21 cellular contexts compared by ENCODE assay signal in genomic region chr1:21759818-21760217, GRCh38. TPM values are rescaled to one million over a fixed set of nuclear protein-coding genes. Genes with fewer than 3 reads are reported as not detected.
DNase-seq lines count a peak whose midpoint lies in the region; ATAC-seq, FAIRE-seq and TF ChIP-seq lines count a peak whose summit lies in the region.
"Had no signal": no experiment of that assay in that cellular context is flagged by ENCODE, and none has a peak within 500 bp of the region (broad histone marks: within the 10 kb centered on the region; RNA-seq: fewer than 3 reads in every experiment).

No MANE protein-coding gene starts in this region.

- H3K4me1 Mint-ChIP-seq in activated naive CD8-positive, alpha-beta T cell (ENCODE audit: low read depth) = peaks cover 46% of the 10 kb centered on the region
- peaks cover 48% of the 10 kb centered on the region for H3K4me1 Mint-ChIP-seq in activated naive CD8-positive, alpha-beta T cell treated with anti-CD3 and anti-CD28 coated beads, Interleukin-2, amount 50 U/mL, for 24 hours

- no peak for TF ChIP-seq POLR2A in GM12892 (IDR thresholded peaks at IDR 0.05; ENCODE audit: low read depth, low read length)
- TF ChIP-seq POLR2A in endothelial cell of umbilical vein (IDR thresholded peaks at IDR 0.05; ENCODE audit: low read depth, low read length) = no peak

- no peak for ATAC-seq in activated naive CD8-positive, alpha-beta T cell treated with anti-CD3 and anti-CD28 coated beads, Interleukin-2, amount 50 U/mL, for 24 hours
- no peak for ATAC-seq in GM18907 (IDR thresholded peaks at IDR 0.05; ENCODE audit: unreplicated experiment)

- H3K36me3 Mint-ChIP-seq in activated naive CD8-positive, alpha-beta T cell = peaks cover 2% of the 10 kb centered on the region
- H3K36me3 Mint-ChIP-seq in activated naive CD8-positive, alpha-beta T cell treated with anti-CD3 and anti-CD28 coated beads, Interleukin-2, amount 50 U/mL, for 24 hours (ENCODE audit: low read depth) = peaks cover 11% of the 10 kb centered on the region

- CTCF ChIA-PET in endothelial cell of umbilical vein (lab: Charles Lee) = no interaction called here

- H3K36me3 ChIP-seq in endothelial cell of umbilical vein (ENCODE audit: control insufficient read depth in 2 of 2, extremely low read depth in 1 of 2, insufficient read depth in 2 of 2, low read length in 2 of 2) = peaks cover 6 to 8% of the 10 kb centered on the region in 2 experiments

- no peak overlapping the region for H3K27ac ChIP-seq in endothelial cell of umbilical vein (ENCODE audit: insufficient read depth, low read depth, low read length)
- H3K27ac ChIP-seq: SJCRH30 had no signal

- no peak overlapping the region for H3K4me2 ChIP-seq in endothelial cell of umbilical vein (ENCODE audit: insufficient read depth, low read length)

- no peak overlapping the region for H2AFZ ChIP-seq in endothelial cell of umbilical vein (ENCODE audit: low read depth, low read length)

- H3K9me1 ChIP-seq in endothelial cell of umbilical vein (replicated peaks; ENCODE audit: control insufficient read depth, extremely low read depth, insufficient read depth, low read length) = no peaks in the 10 kb centered on the region

- H3K79me2 ChIP-seq in endothelial cell of umbilical vein (ENCODE audit: control insufficient read depth, insufficient read depth, low read length) = peaks cover 79% of the 10 kb centered on the region

- DNase-seq in activated naive CD8-positive, alpha-beta T cell treated with anti-CD3 and anti-CD28 coated beads, Interleukin-2, amount 50 U/mL, for 24 hours = no peak
- no peak for DNase-seq in GM12892 (ENCODE audit: insufficient read length)
- no peak for DNase-seq in endothelial cell of umbilical vein (ENCODE audit: low read depth, low spot score)
- DNase-seq in foreskin fibroblast = no peak
- no peak for DNase-seq in SHP77 (lab: John Stamatoyannopoulos, UW)
- DNase-seq: CD4-positive, CD25-positive, alpha-beta regulatory T cell; DND-41; GOT3; KG1; NCI-H1048; NCI-H1436 treated with DMSO at 0.1 percent for 48 hours; NCI-H2081; NCI-H748 treated with DMSO at 0.1 percent for 48 hours; OCI-M1; SJCRH30 had no signal

- dilution Hi-C loops in endothelial cell of umbilical vein (cut with MboI; ENCODE audit: extremely low pct_ligation_motif_present, low sequenced_read_pairs) = no loop called here

- no peak overlapping the region for H3K4me3 ChIP-seq in endothelial cell of umbilical vein (replicated peaks in 1 of 3; ENCODE audit: insufficient read depth in 1 of 3, low read depth in 1 of 3, low read length in 3 of 3)
- H3K4me3 ChIP-seq in foreskin fibroblast (ENCODE audit: low read depth in 1 of 2, low read length in 2 of 2) = no peak overlapping the region
- H3K4me3 ChIP-seq: SJCRH30 had no signal

- TF ChIP-seq CTCF in endothelial cell of umbilical vein (IDR thresholded peaks at IDR 0.05; ENCODE audit: extremely low read depth in 1 of 2, insufficient read depth in 1 of 2, low read depth in 1 of 2, low read length in 2 of 2) (no peak), foreskin fibroblast (IDR thresholded peaks at IDR 0.05; ENCODE audit: low read depth, low read length) (no peak)

- no peaks in the 10 kb centered on the region for H4K20me1 ChIP-seq in endothelial cell of umbilical vein (replicated peaks; ENCODE audit: control insufficient read depth, extremely low read depth, insufficient read depth, low read length)

- FAIRE-seq in GM12892 (lab: Jason Lieb, UNC) (peak; percentile 42), endothelial cell of umbilical vein (lab: Jason Lieb, UNC) (peak; percentile 18)
- FAIRE-seq: G401.6 had no signal

- no peak overlapping the region for H3K4me3 Mint-ChIP-seq in activated naive CD8-positive, alpha-beta T cell
- no peak overlapping the region for H3K4me3 Mint-ChIP-seq in activated naive CD8-positive, alpha-beta T cell treated with anti-CD3 and anti-CD28 coated beads, Interleukin-2, amount 50 U/mL, for 24 hours

- intact Hi-C loops in endothelial cell of umbilical vein (cut with micrococcal nuclease) = no loop called here

- no peaks in the 10 kb centered on the region for H3K9me3 Mint-ChIP-seq in activated naive CD8-positive, alpha-beta T cell (ENCODE audit: low read depth)
- H3K9me3 Mint-ChIP-seq in activated naive CD8-positive, alpha-beta T cell treated with anti-CD3 and anti-CD28 coated beads, Interleukin-2, amount 50 U/mL, for 24 hours = no peaks in the 10 kb centered on the region
- H3K9me3 Mint-ChIP-seq: CD4-positive, CD25-positive, alpha-beta regulatory T cell had no signal

- no peaks in the 10 kb centered on the region for H3K27me3 Mint-ChIP-seq in activated naive CD8-positive, alpha-beta T cell
- no peaks in the 10 kb centered on the region for H3K27me3 Mint-ChIP-seq in activated naive CD8-positive, alpha-beta T cell treated with anti-CD3 and anti-CD28 coated beads, Interleukin-2, amount 50 U/mL, for 24 hours
- H3K27me3 Mint-ChIP-seq: CD4-positive, CD25-positive, alpha-beta regulatory T cell had no signal

- H3K9me3 ChIP-seq in endothelial cell of umbilical vein (replicated peaks; ENCODE audit: control insufficient read depth, insufficient read depth, low read length) = no peaks in the 10 kb centered on the region
- H3K9me3 ChIP-seq: SJCRH30 had no signal

- H3K9ac ChIP-seq in endothelial cell of umbilical vein (replicated peaks; ENCODE audit: extremely low read depth, insufficient read depth, low read length) = no peak overlapping the region

- H3K4me1 ChIP-seq in endothelial cell of umbilical vein (ENCODE audit: control insufficient read depth, extremely low read depth, insufficient read depth, low read length) = peaks cover 16% of the 10 kb centered on the region

- H3K27ac Mint-ChIP-seq in activated naive CD8-positive, alpha-beta T cell = peak overlapping the region; percentile 52
- no peak overlapping the region for H3K27ac Mint-ChIP-seq in activated naive CD8-positive, alpha-beta T cell treated with anti-CD3 and anti-CD28 coated beads, Interleukin-2, amount 50 U/mL, for 24 hours

- POLR2A ChIA-PET in endothelial cell of umbilical vein (lab: Charles Lee) = no interaction called here

- no peaks in the 10 kb centered on the region for H3K27me3 ChIP-seq in endothelial cell of umbilical vein (ENCODE audit: control insufficient read depth in 2 of 2, insufficient read depth in 2 of 2, low read length in 2 of 2)
- H3K27me3 ChIP-seq: SJCRH30 had no signal

- no TSS peak for BruUV-seq in endothelial cell of umbilical vein (replicated peaks; lab: Mats Ljungman, UMichigan)

TF ChIP-seq in endothelial cell of umbilical vein, 7 proteins besides CTCF, POLR2A, EP300 and RAD21:
- TF ChIP-seq EZH2 (IDR thresholded peaks at IDR 0.05; ENCODE audit: borderline replicate concordance, low read depth, low read length, severe bottlenecking) (no peak), MYC (IDR thresholded peaks at IDR 0.05; ENCODE audit: low read depth, low read length) (no peak), FOS (IDR thresholded peaks at IDR 0.05; ENCODE audit: borderline replicate concordance, insufficient read depth, low read length) (no peak), GATA2 (IDR thresholded peaks at IDR 0.05; ENCODE audit: insufficient read depth, insufficient read length, low read depth, low read length) (no peak), POLR2AphosphoS5 (IDR thresholded peaks at IDR 0.05; ENCODE audit: insufficient read depth, low read depth, low read length) (no peak), JUN (IDR thresholded peaks at IDR 0.05; ENCODE audit: borderline replicate concordance, insufficient read depth, insufficient read length, low read depth) (no peak)
- TF ChIP-seq, protein P1, sequence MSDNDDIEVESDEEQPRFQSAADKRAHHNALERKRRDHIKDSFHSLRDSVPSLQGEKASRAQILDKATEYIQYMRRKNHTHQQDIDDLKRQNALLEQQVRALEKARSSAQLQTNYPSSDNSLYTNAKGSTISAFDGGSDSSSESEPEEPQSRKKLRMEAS (IDR thresholded peaks at IDR 0.05; ENCODE audit: insufficient read depth, insufficient read length) = no peak

RNA-seq across cellular contexts. Expression of gene USP48, which starts 23.1 kb away (rescaled TPM):
- polyA plus RNA-seq in GM12892 (2012; ENCODE audit: missing spikeins) = 76.5 TPM
- 146 and 149 TPM in 2 replicates for total RNA-seq in endothelial cell of umbilical vein
- 18.5 and 27.2 TPM in 2 replicates for polyA plus RNA-seq in endothelial cell of umbilical vein
- polyA plus RNA-seq in endothelial cell of umbilical vein (2011; cell fraction: cytosol; rRNA removed) = 33.6 and 34.2 TPM in 2 replicates
- 135 and 168 TPM in 2 replicates for polyA plus RNA-seq in endothelial cell of umbilical vein (2011; cell fraction: nucleus; rRNA removed)
- polyA plus RNA-seq in endothelial cell of umbilical vein (2012) = 73.6 and 92.2 TPM in 2 replicates
- polyA minus RNA-seq in endothelial cell of umbilical vein = 76.2 and 79.0 TPM in 2 replicates
- polyA minus RNA-seq in endothelial cell of umbilical vein (2011; cell fraction: cytosol; rRNA and poly(A)+ RNA removed) = 15.6 TPM
- polyA minus RNA-seq in endothelial cell of umbilical vein (2011; cell fraction: nucleus; rRNA and poly(A)+ RNA removed) = 124 and 167 TPM in 2 replicates

RNA-seq across cellular contexts. Expression of gene LDLRAD2, which starts 52.2 kb away (rescaled TPM):
- 0.76 TPM for polyA plus RNA-seq in GM12892 (2012; ENCODE audit: missing spikeins)
- total RNA-seq in endothelial cell of umbilical vein = 0.42 and 0.44 TPM in 2 replicates
- not detected in 2 replicates for polyA plus RNA-seq in endothelial cell of umbilical vein
- 0.01 and 0.04 TPM in 2 replicates for polyA plus RNA-seq in endothelial cell of umbilical vein (2011; cell fraction: cytosol; rRNA removed)
- 0.05 and 0.17 TPM in 2 replicates for polyA plus RNA-seq in endothelial cell of umbilical vein (2011; cell fraction: nucleus; rRNA removed)
- polyA plus RNA-seq in endothelial cell of umbilical vein (2012) = 141 and 334 TPM in 2 replicates
- not detected in 2 replicates for polyA minus RNA-seq in endothelial cell of umbilical vein
- polyA minus RNA-seq in endothelial cell of umbilical vein (2011; cell fraction: cytosol; rRNA and poly(A)+ RNA removed) = not detected
- polyA minus RNA-seq in endothelial cell of umbilical vein (2011; cell fraction: nucleus; rRNA and poly(A)+ RNA removed) = not detected in 2 replicates
- total RNA-seq: M059J, NCI-H460, RPMI7951 had no signal
- polyA plus RNA-seq: CD4-positive, CD25-positive, alpha-beta regulatory T cell had no signal
